In genomic region chr7:123410273-123410928, GRCh38 we compare ENCODE assay signal across 9 cellular contexts.
DNase-seq lines count a peak whose midpoint lies in the region; ATAC-seq and TF ChIP-seq lines count a peak whose summit lies in the region.
"Had no signal": no experiment of that assay in that cellular context is flagged by ENCODE, and none has a peak within 500 bp of the region (broad histone marks: within the 10 kb centered on the region; RNA-seq: fewer than 3 reads in every experiment).

No MANE protein-coding gene starts in this region.

- no peaks in the 10 kb centered on the region for H3K27me3 ChIP-seq in PC-3 (ENCODE audit: low read length)

- no peak overlapping the region for H3K27ac Mint-ChIP-seq in stimulated activated naive CD8-positive, alpha-beta T cell treated with anti-CD3 and anti-CD28 coated beads, Interleukin-15, amount 100 ng/mL, for 72 hours

- no peaks in the 10 kb centered on the region for H3K9me2 ChIP-seq in PC-3 (replicated peaks; ENCODE audit: low read length)

- 0 out of 2 replicates have a peak overlapping the region, but pooled peaks have one; percentile 0 for H3K4me2 ChIP-seq in PC-3 (ENCODE audit: low read length)

- BruUV-seq in PC-3 (replicated peaks; lab: Mats Ljungman, UMichigan), result no TSS peak

- H3K27me3 Mint-ChIP-seq in stimulated activated naive CD8-positive, alpha-beta T cell treated with anti-CD3 and anti-CD28 coated beads, Interleukin-15, amount 100 ng/mL, for 72 hours, result no peaks in the 10 kb centered on the region

- H3K27ac ChIP-seq in C4-2B (peak overlapping the region; percentile 40; the same call in 1 of the 2 replicates), PC-3 (ENCODE audit: low read length) (no peak overlapping the region)

- no peaks in the 10 kb centered on the region for H3K9me3 ChIP-seq in PC-3 (ENCODE audit: low read length)

- intact Hi-C loops in PC-3 (cut with micrococcal nuclease), result no loop called here

- H3F3A ChIP-seq in PC-3 (ENCODE audit: low read length, unreplicated experiment), result no peaks in the 10 kb centered on the region

- peaks cover 4% of the 10 kb centered on the region; the same call in 1 of the 2 replicates for H3K4me1 ChIP-seq in PC-3 (ENCODE audit: insufficient read depth, low read length)

- no peaks in the 10 kb centered on the region for H3K36me3 ChIP-seq in PC-3 (ENCODE audit: low read depth, low read length)

- DNase-seq in PC-3 (peak; percentile 66), epithelial cell of proximal tubule (ENCODE audit: low read depth) (peak; percentile 61), non-pigmented ciliary epithelial cell (ENCODE audit: low read depth) (peak; percentile 70), SIG-M5 (lab: John Stamatoyannopoulos, UW) (no peak)
- DNase-seq in stimulated activated naive CD8-positive, alpha-beta T cell treated with anti-CD3 and anti-CD28 coated beads, Interleukin-15, amount 100 ng/mL, for 72 hours, result no peak
- DNase-seq: left colon had no signal

- no peak overlapping the region for H2AFZ ChIP-seq in PC-3 (ENCODE audit: low read length)

- POLR2A ChIA-PET in PC-3 (lab: Charles Lee; ENCODE audit: unreplicated experiment), result no interaction called here

- H3K4me1 Mint-ChIP-seq in stimulated activated naive CD8-positive, alpha-beta T cell treated with anti-CD3 and anti-CD28 coated beads, Interleukin-15, amount 100 ng/mL, for 72 hours, result no peaks in the 10 kb centered on the region

- CTCF ChIA-PET in PC-3 (lab: Charles Lee), result no interaction called here

- H3K9ac ChIP-seq in PC-3 (ENCODE audit: low read length), result no peak overlapping the region

- TF ChIP-seq CTCF in C4-2B (conservative IDR thresholded peaks at IDR 0.05) (no peak), PC-3 (conservative IDR thresholded peaks at IDR 0.05; ENCODE audit: low read depth, low read length) (no peak), epithelial cell of proximal tubule (conservative IDR thresholded peaks at IDR 0.05; ENCODE audit: low read depth, low read length) (no peak)

- H3K4me3 Mint-ChIP-seq in stimulated activated naive CD8-positive, alpha-beta T cell treated with anti-CD3 and anti-CD28 coated beads, Interleukin-15, amount 100 ng/mL, for 72 hours, result no peak overlapping the region

- H3K4me3 ChIP-seq in PC-3 (ENCODE audit: low read length) (no peak overlapping the region), epithelial cell of proximal tubule (ENCODE audit: low read depth, low read length) (no peak overlapping the region)

- no peaks in the 10 kb centered on the region for H4K20me1 ChIP-seq in PC-3 (ENCODE audit: low read length)

- no peaks in the 10 kb centered on the region for H3K79me2 ChIP-seq in PC-3 (ENCODE audit: low read length)

- ATAC-seq in PC-3 (peak; percentile 59), HG03469 (IDR thresholded peaks at IDR 0.05; ENCODE audit: unreplicated experiment) (no peak), HG02759 (IDR thresholded peaks at IDR 0.05; ENCODE audit: unreplicated experiment) (no peak)
- ATAC-seq in stimulated activated naive CD8-positive, alpha-beta T cell treated with anti-CD3 and anti-CD28 coated beads, Interleukin-15, amount 100 ng/mL, for 72 hours, result no peak
- ATAC-seq: left colon had no signal

- no peaks in the 10 kb centered on the region for H3K9me3 Mint-ChIP-seq in stimulated activated naive CD8-positive, alpha-beta T cell treated with anti-CD3 and anti-CD28 coated beads, Interleukin-15, amount 100 ng/mL, for 72 hours

Comparison
In these comparisons a context has a peak if more than half of its experiments do, and no peak if none do; other contexts are left out.
1. DNase-seq: peak in PC-3 (single experiment), epithelial cell of proximal tubule (single experiment) and non-pigmented ciliary epithelial cell (single experiment); none in SIG-M5 (single experiment) and stimulated activated naive CD8-positive, alpha-beta T cell treated with anti-CD3 and anti-CD28 coated beads, Interleukin-15, amount 100 ng/mL, for 72 hours (0 of 2).